In genomic region chr13:75871059-75871458, GRCh38 we compare ENCODE assay signal across 14 cellular contexts.
A peak's percentile ranks its signal among the peaks of the same experiment; 100 is the strongest.
DNase-seq lines count a peak whose midpoint lies in the region; ATAC-seq lines count a peak whose summit lies in the region.
"Had no signal": no experiment of that assay in that cellular context is flagged by ENCODE, and none has a peak within 500 bp of the region (broad histone marks: within the 10 kb centered on the region; RNA-seq: fewer than 3 reads in every experiment).

No MANE protein-coding gene starts in this region.

- no peak overlapping the region for H3K4me3 ChIP-seq in effector memory CD4-positive, alpha-beta T cell (ENCODE audit: insufficient read depth, low read depth, low read length, poor library complexity, severe bottlenecking)
- H3K4me3 ChIP-seq: K562 had no signal

- H3K9me3 ChIP-seq in effector memory CD4-positive, alpha-beta T cell (ENCODE audit: control insufficient read depth, low read length), result no peaks in the 10 kb centered on the region
- H3K9me3 ChIP-seq: spleen had no signal

- DNase-seq in DMS79 treated with DMSO at 0.1 percent for 48 hours (lab: John Stamatoyannopoulos, UW) (peak; percentile 33), DMS79 (lab: John Stamatoyannopoulos, UW) (no peak), NCI-H748 treated with DMSO at 0.1 percent for 48 hours (lab: John Stamatoyannopoulos, UW) (peak; percentile 18), sciatic nerve (ENCODE audit: low spot score) (no peak), COR-L47 (lab: John Stamatoyannopoulos, UW) (no peak)
- no peak for DNase-seq in effector memory CD4-positive, alpha-beta T cell
- DNase-seq in effector CD4-positive, alpha-beta T cell, result no peak
- DNase-seq: 8988T; activated naive CD4-positive, alpha-beta T cell treated with anti-CD3 and anti-CD28 coated beads, Interleukin-2, amount 50 U/mL, for 16 hours; NCI-H187 treated with DMSO at 0.1 percent for 48 hours; spleen; T1000 had no signal

- intact Hi-C loops in sciatic nerve (cut with DNase I), result loop anchor here (5.0 to 10.0 kb wide), 2 partner anchors 601 to 1034 kb away; no protein-coding TSS in a partner anchor

- H3K36me3 ChIP-seq in effector memory CD4-positive, alpha-beta T cell (ENCODE audit: control insufficient read depth, insufficient read depth, low read length), result no peaks in the 10 kb centered on the region
- H3K36me3 ChIP-seq: spleen had no signal

- ATAC-seq in sciatic nerve, result peak; percentile 40
- ATAC-seq in GM19351 (IDR thresholded peaks at IDR 0.05; ENCODE audit: unreplicated experiment), result no peak
- ATAC-seq: K562 had no signal

- no peaks in the 10 kb centered on the region for H3K4me1 ChIP-seq in effector memory CD4-positive, alpha-beta T cell (ENCODE audit: control insufficient read depth, insufficient read depth, low read length, poor library complexity, severe bottlenecking)

- peak overlapping the region; percentile 38 for H3K27ac ChIP-seq in effector memory CD4-positive, alpha-beta T cell (ENCODE audit: insufficient read depth, low read length, poor library complexity, severe bottlenecking)

- H3K27me3 ChIP-seq in effector memory CD4-positive, alpha-beta T cell (replicated peaks; ENCODE audit: control insufficient read depth, insufficient read depth, low read length, poor library complexity, severe bottlenecking), result no peaks in the 10 kb centered on the region

Comparison
In these comparisons a context has a peak if more than half of its experiments do, and no peak if none do; other contexts are left out.
1. DNase-seq: peak in DMS79 treated with DMSO at 0.1 percent for 48 hours (single experiment) and NCI-H748 treated with DMSO at 0.1 percent for 48 hours (single experiment); none in DMS79 (single experiment), effector memory CD4-positive, alpha-beta T cell (0 of 3), sciatic nerve (single experiment), effector CD4-positive, alpha-beta T cell (single experiment) and COR-L47 (single experiment).